Comparison of ENCODE assay signal across 25 cellular contexts in the genomic region with DNA sequence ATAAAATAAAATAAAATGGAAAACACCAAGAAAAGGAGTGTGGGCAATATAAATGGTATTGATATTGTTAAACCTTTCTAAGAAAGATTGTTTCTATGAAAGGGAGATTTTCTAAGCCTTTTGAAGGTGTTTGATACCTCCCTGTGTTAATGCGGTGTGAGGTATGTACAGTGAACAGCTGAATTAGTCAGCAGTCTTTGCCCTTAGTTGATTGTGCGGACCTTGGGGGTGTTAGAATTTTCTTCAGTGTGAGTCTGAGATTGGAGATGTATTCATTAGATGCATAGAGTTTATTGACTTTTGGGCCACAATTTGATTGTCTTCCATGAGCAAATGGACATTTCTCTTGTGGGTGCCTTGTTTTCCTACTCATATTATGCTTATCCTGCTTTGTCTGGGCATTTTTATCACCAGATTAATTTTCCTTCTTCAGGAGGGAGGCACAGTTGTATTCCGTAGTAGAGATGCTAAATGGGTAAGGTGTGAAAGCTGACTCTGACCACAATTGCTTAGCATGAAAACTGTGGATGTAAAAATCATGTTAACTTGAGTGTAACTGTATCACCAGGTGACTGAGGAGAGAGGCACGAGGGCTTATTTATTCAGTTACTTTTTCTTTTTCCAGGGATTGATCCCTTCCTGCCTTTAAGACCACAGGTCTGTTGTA.
"Had no signal": no experiment of that assay in that cellular context is flagged by ENCODE, and none has a peak within 500 bp of the region (broad histone marks: within the 10 kb centered on the region; RNA-seq: fewer than 3 reads in every experiment).

No MANE protein-coding gene starts in this region.

- ATAC-seq: foreskin keratinocyte; gastroesophageal sphincter; heart left ventricle; left cardiac atrium; left lung; naive thymus-derived CD4-positive, alpha-beta T cell; pancreas; right lobe of liver had no signal

- H3K27me3 ChIP-seq: colonic mucosa, esophagus muscularis mucosa, foreskin keratinocyte, gastroesophageal sphincter, heart left ventricle, hepatocyte, left lung, pancreas, right lobe of liver, stomach, thyroid gland, upper lobe of left lung had no signal

- H3K4me1 ChIP-seq: colonic mucosa, left lung, pancreas, right lobe of liver had no signal

- H3K27me3 Mint-ChIP-seq: naive thymus-derived CD4-positive, alpha-beta T cell had no signal

- H3K9me3 ChIP-seq: colonic mucosa, esophagus muscularis mucosa, gastroesophageal sphincter, heart left ventricle, left lung, pancreas, right lobe of liver, stomach, thyroid gland, upper lobe of left lung had no signal

- H3K4me3 ChIP-seq: colonic mucosa, esophagus muscularis mucosa, gastroesophageal sphincter, heart left ventricle, hepatocyte, left lung, pancreas, right lobe of liver, stomach, thyroid gland, upper lobe of left lung had no signal

- H2AFZ ChIP-seq: hepatocyte had no signal

- H3K4me2 ChIP-seq: hepatocyte had no signal

- H3K36me3 ChIP-seq: colonic mucosa, esophagus muscularis mucosa, gastroesophageal sphincter, heart left ventricle, left lung, pancreas, right lobe of liver, stomach, thyroid gland, upper lobe of left lung had no signal

- DNase-seq: colonic mucosa; dermis blood vessel endothelial cell; effector memory CD4-positive, alpha-beta T cell; foreskin keratinocyte; heart left ventricle; left cardiac atrium; left lung; mesendoderm; midbrain; naive thymus-derived CD4-positive, alpha-beta T cell; occipital lobe; pancreas; right lobe of liver; small intestine; stimulated activated CD4-positive, alpha-beta T cell treated with anti-CD3 and anti-CD28 coated beads, Interleukin-12 subunit alpha, Interleukin-12 subunit beta, amount 100 ng/mL, for 4 hours; stimulated activated CD4-positive, alpha-beta T cell treated with anti-CD3 and anti-CD28 coated beads, Interleukin-1b, Interleukin-23, amount 100 ng/mL, for 48 hours; stimulated activated CD4-positive, alpha-beta T cell treated with anti-CD3 and anti-CD28 coated beads, Interleukin-4, amount 100 ng/mL, for 1 hour; stimulated activated CD8-positive, alpha-beta memory T cell treated with anti-CD3 and anti-CD28 coated beads, Interleukin-4, amount 100 ng/mL, for 48 hours; stimulated activated naive CD4-positive, alpha-beta T cell treated with Interleukin-2 at 50 U/mL for 16 hours; stomach; thyroid gland; upper lobe of left lung had no signal

- H3K27ac ChIP-seq: colonic mucosa, esophagus muscularis mucosa, foreskin keratinocyte, gastroesophageal sphincter, heart left ventricle, hepatocyte, left lung, pancreas, right lobe of liver, stomach, thyroid gland, upper lobe of left lung had no signal
